ENCODE assay signal across 12 cellular contexts in the genomic region with DNA sequence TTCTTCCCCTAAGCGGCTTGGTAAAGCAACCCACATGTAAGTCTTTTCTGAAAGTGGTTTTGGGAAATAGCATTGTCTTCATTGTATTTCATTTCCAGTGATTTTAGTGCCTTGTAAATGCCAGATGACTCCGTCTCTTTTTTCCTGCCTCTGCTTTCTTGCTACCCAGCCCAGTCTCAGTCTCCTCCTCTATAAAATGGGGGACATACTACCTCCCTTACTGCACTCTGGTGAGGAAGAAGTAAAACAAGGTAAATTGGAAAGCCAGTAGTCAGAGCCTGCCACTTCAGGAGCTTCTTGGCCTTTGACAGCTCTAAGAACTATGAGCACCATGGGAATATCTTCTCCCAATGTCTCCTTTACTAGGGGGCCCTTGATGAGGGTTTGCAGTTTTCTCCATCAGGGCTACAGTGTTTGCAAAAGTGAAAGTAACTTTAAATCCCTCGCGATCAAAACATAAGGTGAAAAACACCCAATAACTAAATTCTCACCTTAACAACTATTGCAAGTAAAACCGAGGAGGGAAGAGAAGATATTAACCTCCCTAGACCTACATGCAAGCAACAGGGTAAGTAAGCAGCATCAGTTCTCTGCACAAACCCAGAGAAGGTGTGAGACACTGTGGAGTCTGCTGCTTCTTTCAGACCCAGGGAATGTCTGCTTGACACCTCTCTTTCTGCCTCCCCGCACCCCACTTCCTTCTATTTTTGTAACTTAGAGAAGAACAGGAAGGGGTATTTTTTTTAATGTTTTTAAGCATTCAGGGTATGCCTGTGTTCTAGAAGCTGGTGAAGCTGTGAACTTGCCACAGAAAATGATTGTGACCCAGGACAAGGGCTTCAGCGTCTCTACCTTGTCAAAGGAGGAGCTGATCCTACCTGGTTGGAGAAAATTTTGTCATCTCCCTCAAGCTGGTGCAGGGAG.
DNase-seq lines count a peak whose midpoint lies in the region; ATAC-seq and TF ChIP-seq lines count a peak whose summit lies in the region.
"Had no signal": no experiment of that assay in that cellular context is flagged by ENCODE, and none has a peak within 500 bp of the region (broad histone marks: within the 10 kb centered on the region; RNA-seq: fewer than 3 reads in every experiment).

No MANE protein-coding gene starts in this region.

- intact Hi-C loops in Panc1 (cut with micrococcal nuclease; ENCODE audit: unreplicated experiment): no loop called here
- intact Hi-C loops in esophagus muscularis mucosa (cut with DNase I): no loop called here

- ATAC-seq in GM21367 (IDR thresholded peaks at IDR 0.05; ENCODE audit: unreplicated experiment): peak; percentile 55
- no peak for ATAC-seq in Panc1
- peak; percentile 70 for ATAC-seq in activated naive CD8-positive, alpha-beta T cell treated with anti-CD3 and anti-CD28 coated beads, Interleukin-2, amount 10 ng/mL, durations not matched to agents 7 days and 5 days (ENCODE audit: low read depth)

- no peaks in the 10 kb centered on the region for H3K9me3 ChIP-seq in Panc1 (ENCODE audit: control insufficient read depth, insufficient read depth, low read depth, low read length)
- H3K9me3 ChIP-seq in esophagus muscularis mucosa: no peaks in the 10 kb centered on the region
- H3K9me3 ChIP-seq: Caco-2, HAP-1, testis had no signal

- in situ Hi-C loops in Panc1 (cut with HindIII; ENCODE audit: low pct_unique_long_range_greater_than_20kb, low sequenced_read_pairs): no loop called here

- H3K27ac ChIP-seq in Panc1 (ENCODE audit: low read length) (no peak overlapping the region), RWPE1 (no peak overlapping the region), esophagus muscularis mucosa (replicated peaks in 1 of 4) (no peak overlapping the region)
- H3K27ac ChIP-seq: testis had no signal

- H3K4me1 ChIP-seq in Panc1 (ENCODE audit: control insufficient read depth, insufficient read depth, low read length) (no peaks in the 10 kb centered on the region), esophagus muscularis mucosa (no peaks in the 10 kb centered on the region)
- H3K4me1 ChIP-seq: Caco-2, HAP-1, testis had no signal

- 45% methylated on average over 7 of the region's 7 CpGs for WGBS in esophagus muscularis mucosa

- no peak for TF ChIP-seq CTCF in Panc1 (IDR thresholded peaks at IDR 0.05)
- no peak for TF ChIP-seq CTCF in RWPE1 (conservative IDR thresholded peaks at IDR 0.05; ENCODE audit: low read depth)
- TF ChIP-seq CTCF in esophagus muscularis mucosa (IDR thresholded peaks at IDR 0.05): no peak

- H3K9me3 Mint-ChIP-seq in activated naive CD8-positive, alpha-beta T cell treated with anti-CD3 and anti-CD28 coated beads, Interleukin-2, amount 10 ng/mL, durations not matched to agents 7 days and 5 days: peaks cover 1% of the 10 kb centered on the region

- TF ChIP-seq POLR2A in esophagus muscularis mucosa (IDR thresholded peaks at IDR 0.05; ENCODE audit: low read depth): no peak

- DNase-seq in AML-193 (lab: John Stamatoyannopoulos, UW): peak; percentile 42 to 57
- no peak for DNase-seq in Panc1 (ENCODE audit: low read depth, low spot score)
- DNase-seq in activated naive CD8-positive, alpha-beta T cell treated with anti-CD3 and anti-CD28 coated beads, Interleukin-2, amount 10 ng/mL, durations not matched to agents 7 days and 5 days: peak; percentile 44
- no peak for DNase-seq in RWPE1 (ENCODE audit: low spot score)
- no peak for DNase-seq in anterior cingulate cortex (lab: John Stamatoyannopoulos, UW)
- no peak for DNase-seq in esophagus muscularis mucosa (ENCODE audit: extremely low spot score)
- no peak for DNase-seq in stimulated activated CD4-positive, alpha-beta T cell treated with anti-CD3 and anti-CD28 coated beads, Interleukin-4, amount 100 ng/mL, for 1 hour
- DNase-seq: Caco-2, NCI-H510A, testis had no signal

- H3K36me3 ChIP-seq in Panc1 (ENCODE audit: control insufficient read depth, insufficient read depth, low read length) (no peaks in the 10 kb centered on the region), esophagus muscularis mucosa (no peaks in the 10 kb centered on the region)
- H3K36me3 ChIP-seq: HAP-1 had no signal

- H3K27me3 Mint-ChIP-seq in activated naive CD8-positive, alpha-beta T cell treated with anti-CD3 and anti-CD28 coated beads, Interleukin-2, amount 10 ng/mL, durations not matched to agents 7 days and 5 days: no peaks in the 10 kb centered on the region

- H3K27ac Mint-ChIP-seq in activated naive CD8-positive, alpha-beta T cell treated with anti-CD3 and anti-CD28 coated beads, Interleukin-2, amount 10 ng/mL, durations not matched to agents 7 days and 5 days: peak overlapping the region; percentile 94

- H3K4me1 Mint-ChIP-seq in activated naive CD8-positive, alpha-beta T cell treated with anti-CD3 and anti-CD28 coated beads, Interleukin-2, amount 10 ng/mL, durations not matched to agents 7 days and 5 days: peaks cover 45% of the 10 kb centered on the region

- H3K4me3 ChIP-seq in Panc1 (ENCODE audit: low read depth in 2 of 2, low read length in 2 of 2) (peak overlapping the region; percentile 8 to 34; a peak in 3 of 4 replicates), esophagus muscularis mucosa (no peak overlapping the region)
- H3K4me3 ChIP-seq: HAP-1, testis had no signal

- CTCF ChIA-PET in Panc1 (lab: Charles Lee): no interaction called here
- CTCF ChIA-PET in RWPE1 (lab: Yijun Ruan, JAX): no interaction called here

- H3K27me3 ChIP-seq in Panc1 (ENCODE audit: control insufficient read depth, insufficient read depth, low read length): peaks cover 2% of the 10 kb centered on the region; the same call in 1 of the 2 replicates
- H3K27me3 ChIP-seq in esophagus muscularis mucosa: peaks cover 0 to 3% (median 1%) of the 10 kb centered on the region in 4 donors
- H3K27me3 ChIP-seq: testis had no signal

- no peak for TF ChIP-seq EP300 in esophagus muscularis mucosa (IDR thresholded peaks at IDR 0.05)

- H3K4me3 Mint-ChIP-seq in activated naive CD8-positive, alpha-beta T cell treated with anti-CD3 and anti-CD28 coated beads, Interleukin-2, amount 10 ng/mL, durations not matched to agents 7 days and 5 days: peak overlapping the region; percentile 87

- POLR2A ChIA-PET in Panc1 (lab: Charles Lee): no interaction called here
- POLR2A ChIA-PET in activated naive CD8-positive, alpha-beta T cell treated with anti-CD3 and anti-CD28 coated beads, Interleukin-2, amount 10 ng/mL, durations not matched to agents 7 days and 5 days (lab: Charles Lee): interaction anchor here (1.0 to 2.0 kb wide), 4 partner anchors 9 to 159 kb away, joined by 3 to 11 read pairs (median 4); partner anchors contain the start of gene EOMES
- POLR2A ChIA-PET in RWPE1 (lab: Yijun Ruan, JAX; ENCODE audit: low non-redundant PET): no interaction called here

- peaks cover 2% of the 10 kb centered on the region for H3K36me3 Mint-ChIP-seq in activated naive CD8-positive, alpha-beta T cell treated with anti-CD3 and anti-CD28 coated beads, Interleukin-2, amount 10 ng/mL, durations not matched to agents 7 days and 5 days

- no TSS peak for BruUV-seq in Panc1 (replicated peaks; lab: Mats Ljungman, UMichigan)

Comparison
In these comparisons a context has a peak if more than half of its experiments do, and no peak if none do; other contexts are left out.
1. DNase-seq: peak in AML-193 (2 of 2) and activated naive CD8-positive, alpha-beta T cell treated with anti-CD3 and anti-CD28 coated beads, Interleukin-2, amount 10 ng/mL, durations not matched to agents 7 days and 5 days (single experiment); none in Panc1 (single experiment), RWPE1 (single experiment), anterior cingulate cortex (0 of 58), esophagus muscularis mucosa (single experiment) and stimulated activated CD4-positive, alpha-beta T cell treated with anti-CD3 and anti-CD28 coated beads, Interleukin-4, amount 100 ng/mL, for 1 hour (single experiment).
2. H3K4me3 ChIP-seq: peak in Panc1 (2 of 2); none in esophagus muscularis mucosa (0 of 4).